ENCODE assay signal across 23 cellular contexts in the genomic region with DNA sequence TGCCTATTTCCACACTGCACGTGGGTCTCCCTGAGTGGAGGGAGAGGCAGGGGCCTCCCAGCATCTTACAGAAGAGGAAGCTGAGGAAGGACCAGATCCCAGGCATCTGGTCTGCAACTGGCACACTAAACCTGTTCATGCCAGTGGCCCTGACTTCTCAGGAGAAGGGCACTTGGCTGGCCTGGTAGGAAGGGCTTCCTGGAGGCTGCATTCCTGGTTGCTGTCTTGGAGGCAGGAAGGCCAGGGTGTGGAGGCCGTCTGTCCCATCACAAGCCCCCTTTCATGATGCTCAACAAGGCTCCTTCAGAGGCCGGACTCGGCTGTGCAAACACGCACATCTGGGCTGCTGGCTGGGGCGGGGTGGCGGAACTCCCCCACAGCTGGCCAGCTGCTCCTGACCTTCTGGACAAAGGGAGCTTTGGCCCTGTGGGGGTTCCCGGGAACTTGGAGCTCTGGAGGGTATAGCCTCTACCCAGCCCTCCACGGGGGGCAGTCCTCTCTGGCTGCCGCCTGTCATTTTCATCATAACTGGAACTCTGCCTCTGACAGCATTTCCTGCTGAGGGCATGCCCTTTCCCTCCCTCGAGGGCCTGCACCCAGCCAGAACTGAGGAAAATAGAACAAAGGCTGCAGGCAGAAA. TPM values are rescaled to one million over a fixed set of nuclear protein-coding genes. Genes with fewer than 3 reads are reported as not detected.
A peak's percentile ranks its signal among the peaks of the same experiment; 100 is the strongest.
DNase-seq lines count a peak whose midpoint lies in the region; FAIRE-seq and TF ChIP-seq lines count a peak whose summit lies in the region.
"Had no signal": no experiment of that assay in that cellular context is flagged by ENCODE, and none has a peak within 500 bp of the region (broad histone marks: within the 10 kb centered on the region; RNA-seq: fewer than 3 reads in every experiment).

No MANE protein-coding gene starts in this region.

- TF ChIP-seq EP300 in H1 (IDR thresholded peaks at IDR 0.05; ENCODE audit: borderline replicate concordance in 1 of 2, low read depth in 2 of 2, low read length in 2 of 2), result no peak

- H4K91ac ChIP-seq in H1 (replicated peaks; ENCODE audit: insufficient read length, low read length), result peak overlapping the region; percentile 12
- H4K91ac ChIP-seq in neuronal stem cell (ENCODE audit: low read depth, low read length, poor library complexity), result no peak overlapping the region

- H2AFZ ChIP-seq in H1 (ENCODE audit: low read length) (no peak overlapping the region), neuronal stem cell (ENCODE audit: low read length) (no peak overlapping the region)
- H2AFZ ChIP-seq: PC-9 had no signal

- H4K20me1 ChIP-seq in H1 (replicated peaks in 1 of 2; ENCODE audit: control insufficient read depth in 1 of 2, insufficient read depth in 2 of 2, low read length in 2 of 2), result peaks cover 0 to 6% of the 10 kb centered on the region in 2 experiments

- H2BK12ac ChIP-seq in H1 (ENCODE audit: low read depth, low read length) (0 out of 2 replicates have a peak overlapping the region, but pooled peaks have one; percentile 9), neuronal stem cell (ENCODE audit: low read length) (no peak overlapping the region)

- 82% methylated on average over 11 of the region's 11 CpGs; no CpG with 5 or more reads in 1 of the 2 experiments for WGBS in H1 (ENCODE audit: extremely low coverage in 1 of 2, insufficient coverage in 1 of 2, insufficient read length in 1 of 2, insufficient replicate concordance in 2 of 2, low coverage in 1 of 2, low lambda C conversion rate in 2 of 2, missing lambda C conversion rate in 1 of 2), 2 experiments
- no CpG with 5 or more reads among the region's 11 CpGs for WGBS in neuronal stem cell (ENCODE audit: extremely low coverage in 2 of 2, insufficient read length in 2 of 2, insufficient replicate concordance in 1 of 2), 2 donors
- 35 to 74% (median 64%) methylated on average over 5 to 11 of the region's 11 CpGs for WGBS in spleen, 5 donors

- no peak for TF ChIP-seq RAD21 in H1 (IDR thresholded peaks at IDR 0.05 in 1 of 2, conservative IDR thresholded peaks at IDR 0.05 in 1 of 2; ENCODE audit: low read depth in 2 of 2, low read length in 2 of 2)

- H3K56ac ChIP-seq in H1 (replicated peaks; ENCODE audit: insufficient read length, low read depth, low read length), result peak overlapping the region; percentile 26

- no peak overlapping the region for H4K5ac ChIP-seq in H1 (ENCODE audit: insufficient read length, low read depth, low read length)

- H3K4ac ChIP-seq in H1 (replicated peaks; ENCODE audit: insufficient read length, low read depth, low read length) (no peak overlapping the region), neuronal stem cell (ENCODE audit: low read length) (no peak overlapping the region)

- H3K27ac ChIP-seq in left ventricle myocardium inferior (replicated peaks) (no peak overlapping the region), H1 (ENCODE audit: low read depth, low read length) (no peak overlapping the region), neuronal stem cell (replicated peaks; ENCODE audit: low read length) (no peak overlapping the region), spleen (no peak overlapping the region)
- H3K27ac ChIP-seq: HL-60, PC-9, SJSA1 had no signal

- no peak overlapping the region for H4K8ac ChIP-seq in H1 (ENCODE audit: extremely low read depth, insufficient read depth, low read length)
- no peak overlapping the region for H4K8ac ChIP-seq in neuronal stem cell (ENCODE audit: low read depth, low read length)

- intact Hi-C loops in left ventricle myocardium inferior (cut with micrococcal nuclease), result no loop called here
- intact Hi-C loops in cardiac septum (cut with DNase I), result no loop called here
- intact Hi-C loops in spleen (cut with DNase I; ENCODE audit: low total_unique reads), result no loop called here

- TF ChIP-seq CTCF in left ventricle myocardium inferior (IDR thresholded peaks at IDR 0.05; ENCODE audit: borderline replicate concordance), result no peak
- TF ChIP-seq CTCF in H1 (IDR thresholded peaks at IDR 0.05; ENCODE audit: control extremely low read depth in 1 of 3, insufficient read depth in 1 of 3, low read depth in 1 of 3, low read length in 3 of 3), result no peak
- TF ChIP-seq CTCF in spleen (IDR thresholded peaks at IDR 0.05 in 8 of 11, conservative IDR thresholded peaks at IDR 0.05 in 3 of 11), result no peak

- no peaks in the 10 kb centered on the region; the same call in 1 of the 2 replicates for H3K79me1 ChIP-seq in H1 (ENCODE audit: low read depth, low read length)
- H3K79me1 ChIP-seq in neuronal stem cell (ENCODE audit: low read depth, low read length), result peaks cover 5% of the 10 kb centered on the region

- DNase-seq in left ventricle myocardium inferior, result peak; percentile 17
- DNase-seq in cardiac septum (ENCODE audit: low spot score), result no peak
- no peak for DNase-seq in H1 (ENCODE audit: low read depth in 1 of 2, low spot score in 2 of 2)
- DNase-seq in neuronal stem cell (ENCODE audit: low spot score), result no peak
- DNase-seq in spleen, result peak; percentile 63
- no peak for DNase-seq in NCI-H2196 treated with DMSO at 0.1 percent for 48 hours (lab: John Stamatoyannopoulos, UW; ENCODE audit: unreplicated experiment)
- DNase-seq in NCI-H446 treated with DMSO at 0.1 percent for 48 hours (lab: John Stamatoyannopoulos, UW), result no peak
- DNase-seq in NCI-H1436 treated with DMSO at 0.1 percent for 48 hours (lab: John Stamatoyannopoulos, UW), result no peak
- DNase-seq: 8988T; ACHN; CD4-positive, CD25-positive, alpha-beta regulatory T cell; NCI-H1092 treated with DMSO at 0.1 percent for 48 hours; NCI-H1436; NCI-H187 treated with DMSO at 0.1 percent for 48 hours; NCI-H526; PC-9 had no signal

- H3K9ac ChIP-seq in H1 (replicated peaks in 1 of 4; ENCODE audit: extremely low read depth in 1 of 4, low read depth in 3 of 4, low read length in 3 of 4) (no peak overlapping the region), neuronal stem cell (ENCODE audit: low read depth, low read length, poor library complexity) (no peak overlapping the region)

- H3K4me3 ChIP-seq in left ventricle myocardium inferior, result no peak overlapping the region
- H3K4me3 ChIP-seq in H1 (ENCODE audit: extremely low read depth in 1 of 4, insufficient read depth in 2 of 4, low read depth in 3 of 4, low read length in 4 of 4), result no peak overlapping the region
- no peak overlapping the region for H3K4me3 ChIP-seq in neuronal stem cell (ENCODE audit: low read length in 2 of 2)
- no peak overlapping the region for H3K4me3 ChIP-seq in spleen
- H3K4me3 ChIP-seq: PC-9, SJSA1 had no signal

- H2BK120ac ChIP-seq in H1 (replicated peaks; ENCODE audit: low read depth, low read length), result no peak overlapping the region
- H2BK120ac ChIP-seq in neuronal stem cell (ENCODE audit: low read depth, low read length), result no peak overlapping the region

- H3K9me3 ChIP-seq in left ventricle myocardium inferior (replicated peaks) (no peaks in the 10 kb centered on the region), H1 (ENCODE audit: insufficient read depth in 2 of 2, low read depth in 1 of 2, low read length in 1 of 2) (no peaks in the 10 kb centered on the region), neuronal stem cell (replicated peaks in 1 of 2; ENCODE audit: control insufficient read depth in 2 of 2, insufficient read depth in 1 of 2, low read depth in 1 of 2, low read length in 2 of 2) (no peaks in the 10 kb centered on the region), spleen (no peaks in the 10 kb centered on the region)
- H3K9me3 ChIP-seq: SJSA1 had no signal

- H3K23me2 ChIP-seq in H1 (ENCODE audit: low read depth, low read length), result no peaks in the 10 kb centered on the region

- H3K14ac ChIP-seq in H1 (ENCODE audit: insufficient read length) (no peak overlapping the region), neuronal stem cell (ENCODE audit: low read length) (peak overlapping the region; percentile 15)

- H3K23ac ChIP-seq in H1 (ENCODE audit: insufficient read length) (no peak overlapping the region), neuronal stem cell (ENCODE audit: low read depth, low read length, poor library complexity) (peak overlapping the region; percentile 76)

- no peak for FAIRE-seq in H1 (lab: Jason Lieb, UNC)
- FAIRE-seq: D721Med, GM19239, H54 had no signal

- no peak overlapping the region for H3K4me2 ChIP-seq in H1 (ENCODE audit: insufficient read depth in 1 of 2, low read depth in 2 of 2, low read length in 2 of 2)
- no peak overlapping the region for H3K4me2 ChIP-seq in neuronal stem cell (ENCODE audit: insufficient read depth, low read length, poor library complexity, severe bottlenecking)
- H3K4me2 ChIP-seq: PC-9 had no signal

- H2BK5ac ChIP-seq in H1 (ENCODE audit: low read depth, low read length), result no peak overlapping the region
- H2BK5ac ChIP-seq in neuronal stem cell (ENCODE audit: low read length), result peak overlapping the region; percentile 3

- H3K36me3 ChIP-seq in left ventricle myocardium inferior (no peaks in the 10 kb centered on the region), H1 (ENCODE audit: control insufficient read depth in 2 of 4, insufficient read depth in 4 of 4, low read length in 3 of 4) (no peaks in the 10 kb centered on the region), neuronal stem cell (replicated peaks in 1 of 2; ENCODE audit: control insufficient read depth in 2 of 2, insufficient read depth in 2 of 2, low read length in 2 of 2) (no peaks in the 10 kb centered on the region), spleen (no peaks in the 10 kb centered on the region)
- H3K36me3 ChIP-seq: SJSA1 had no signal

- CTCF ChIA-PET in H1 (lab: Charles Lee; ENCODE audit: partially characterized antibody), result interaction anchor here (0.8 to 6.4 kb wide), 9 partner anchors 14 to 54 kb away, joined by 3 to 39 read pairs (median 7); no protein-coding TSS in a partner anchor

- H3K27me3 ChIP-seq in left ventricle myocardium inferior (ENCODE audit: low read depth) (peaks cover 29% of the 10 kb centered on the region), H1 (replicated peaks in 1 of 4; ENCODE audit: control insufficient read depth in 3 of 4, extremely low read depth in 1 of 4, insufficient read depth in 3 of 4, low read length in 3 of 4) (no peaks in the 10 kb centered on the region; a peak in 1 of 7 replicates), neuronal stem cell (ENCODE audit: control insufficient read depth in 3 of 3, insufficient read depth in 3 of 3, low read depth in 1 of 3, low read length in 3 of 3) (no peaks in the 10 kb centered on the region), spleen (replicated peaks in 1 of 7) (peaks cover 0 to 50% (median 0%) of the 10 kb centered on the region in 7 donors)
- H3K27me3 ChIP-seq: SJSA1 had no signal

- H3K18ac ChIP-seq in H1 (ENCODE audit: extremely low read depth, low read length) (no peak overlapping the region), neuronal stem cell (ENCODE audit: low read length) (peak overlapping the region; percentile 73)

- no peak overlapping the region for H2BK20ac ChIP-seq in H1 (ENCODE audit: low read length)

- H2BK15ac ChIP-seq in H1 (ENCODE audit: low read length), result 0 out of 2 replicates have a peak overlapping the region, but pooled peaks have one; percentile 26
- peak overlapping the region; percentile 7 for H2BK15ac ChIP-seq in neuronal stem cell (ENCODE audit: low read length)

- H3K4me1 ChIP-seq in left ventricle myocardium inferior (peaks cover 25% of the 10 kb centered on the region), H1 (replicated peaks in 1 of 4; ENCODE audit: control insufficient read depth in 3 of 4, insufficient read depth in 4 of 4, low read length in 3 of 4) (peaks cover 10 to 30% (median 16%) of the 10 kb centered on the region in 4 experiments), neuronal stem cell (ENCODE audit: control insufficient read depth in 2 of 2, insufficient read depth in 1 of 2, low read depth in 1 of 2, low read length in 2 of 2) (peaks cover 24 to 43% of the 10 kb centered on the region in 2 donors), spleen (no peaks in the 10 kb centered on the region)

- H2AK5ac ChIP-seq in H1 (ENCODE audit: low read depth, low read length) (0 out of 2 replicates have a peak overlapping the region, but pooled peaks have one; percentile 47), neuronal stem cell (ENCODE audit: low read depth, low read length) (peak overlapping the region; percentile 53)

- no peaks in the 10 kb centered on the region; a peak in 1 of 4 replicates for H3K79me2 ChIP-seq in H1 (ENCODE audit: control insufficient read depth in 1 of 2, insufficient read depth in 2 of 2, low read length in 2 of 2)

- POLR2A ChIA-PET in H1 (lab: Charles Lee; ENCODE audit: partially characterized antibody), result interaction anchor here (1.3 to 1.4 kb wide), 2 partner anchors 10 to 32 kb away, joined by 3 read pairs; no protein-coding TSS in a partner anchor

- TF ChIP-seq POLR2A in H1 (IDR thresholded peaks at IDR 0.05; ENCODE audit: control extremely low read depth in 1 of 2, low read depth in 2 of 2, low read length in 2 of 2) (no peak), spleen (IDR thresholded peaks at IDR 0.05) (no peak)

RNA-seq across cellular contexts. Expression of gene POU3F1, which starts 39.2 kb away (rescaled TPM):
- total RNA-seq in left ventricle myocardium inferior (0.11 TPM), cardiac septum (not detected), spleen (under 1 TPM in 4 of 7 donors, not detected in 3; 0.17 to 0.60 (median 0.30) TPM)
- 10.8 and 11.6 TPM in 2 replicates for total RNA-seq in H1 (2021; fragmentation: NEBNext Ultra II Directional; extraction: Animal tissue kit (Norgen Biotek cat#: 25700))
- polyA plus RNA-seq in H1 (2011; rRNA removed) (4.2 and 7.1 TPM in 2 replicates), spleen (under 1 TPM; 0.07 to 0.38 (median 0.08) TPM)
- polyA plus RNA-seq in H1 (2011; cell fraction: cytosol; rRNA removed), result 3.5 TPM
- polyA plus RNA-seq in H1 (2011; cell fraction: nucleus; rRNA removed), result 4.9 TPM
- 4.0 to 6.8 TPM (median 6.4 TPM) in 4 replicates for polyA plus RNA-seq in H1 (2012, experiment 1 of 2)
- 4.1 TPM for polyA plus RNA-seq in H1 (2012, experiment 2 of 2)
- polyA plus RNA-seq in H1 (2013, experiment 1 of 2), result 15.0 TPM
- polyA plus RNA-seq in H1 (2013, experiment 2 of 2), result 15.5 TPM
- polyA minus RNA-seq in H1 (2011; rRNA and poly(A)+ RNA removed), result 0.95 and 1.5 TPM in 2 replicates
- polyA minus RNA-seq in H1 (2011; cell fraction: cytosol; rRNA and poly(A)+ RNA removed), result 6.5 TPM
- polyA minus RNA-seq in H1 (2011; cell fraction: nucleus; rRNA and poly(A)+ RNA removed), result 7.7 TPM
- 34.6 TPM for polyA plus RNA-seq in neuronal stem cell (2013, experiment 1 of 2)
- polyA plus RNA-seq in neuronal stem cell (2013, experiment 2 of 2), result 34.4 TPM
- total RNA-seq: PC-9, RPMI7951 had no signal
- polyA plus RNA-seq: BJ had no signal

Comparison
In these comparisons a context has a peak if more than half of its experiments do, and no peak if none do; other contexts are left out.
1. DNase-seq: peak in left ventricle myocardium inferior (single experiment) and spleen (single experiment); none in cardiac septum (single experiment), H1 (0 of 2), neuronal stem cell (single experiment), NCI-H2196 treated with DMSO at 0.1 percent for 48 hours (single experiment), NCI-H446 treated with DMSO at 0.1 percent for 48 hours (single experiment) and NCI-H1436 treated with DMSO at 0.1 percent for 48 hours (single experiment).